Comparison of ENCODE assay signal across 1 cellular context in genomic region chr16:67445913-67446907, GRCh38.
TF ChIP-seq lines count a peak whose summit lies in the region.

No MANE protein-coding gene starts in this region.

TF ChIP-seq in SK-N-SH treated with all-trans-retinoic acid at 6 μM for 48 hours, 23 proteins besides CTCF, POLR2A, EP300 and RAD21 (continued from another document):
- TF ChIP-seq CSRNP3 (CRISPR knock-in tag; IDR thresholded peaks at IDR 0.05), result no peak
- TF ChIP-seq ZC3H10 (CRISPR knock-in tag; IDR thresholded peaks at IDR 0.05), result no peak
- no peak for TF ChIP-seq ZNF565 (CRISPR knock-in tag; conservative IDR thresholded peaks at IDR 0.05; ENCODE audit: low read depth)
- no peak for TF ChIP-seq BACH2 (CRISPR knock-in tag; IDR thresholded peaks at IDR 0.05; ENCODE audit: borderline replicate concordance)
- no peak for TF ChIP-seq PATZ1 (CRISPR knock-in tag; IDR thresholded peaks at IDR 0.05; ENCODE audit: borderline replicate concordance)
TF ChIP-seq in SK-N-SH treated with all-trans-retinoic acid at 6 μM for 48 hours: peak in this region for 0.
